ENCODE assay signal across 8 cellular contexts in the genomic region with DNA sequence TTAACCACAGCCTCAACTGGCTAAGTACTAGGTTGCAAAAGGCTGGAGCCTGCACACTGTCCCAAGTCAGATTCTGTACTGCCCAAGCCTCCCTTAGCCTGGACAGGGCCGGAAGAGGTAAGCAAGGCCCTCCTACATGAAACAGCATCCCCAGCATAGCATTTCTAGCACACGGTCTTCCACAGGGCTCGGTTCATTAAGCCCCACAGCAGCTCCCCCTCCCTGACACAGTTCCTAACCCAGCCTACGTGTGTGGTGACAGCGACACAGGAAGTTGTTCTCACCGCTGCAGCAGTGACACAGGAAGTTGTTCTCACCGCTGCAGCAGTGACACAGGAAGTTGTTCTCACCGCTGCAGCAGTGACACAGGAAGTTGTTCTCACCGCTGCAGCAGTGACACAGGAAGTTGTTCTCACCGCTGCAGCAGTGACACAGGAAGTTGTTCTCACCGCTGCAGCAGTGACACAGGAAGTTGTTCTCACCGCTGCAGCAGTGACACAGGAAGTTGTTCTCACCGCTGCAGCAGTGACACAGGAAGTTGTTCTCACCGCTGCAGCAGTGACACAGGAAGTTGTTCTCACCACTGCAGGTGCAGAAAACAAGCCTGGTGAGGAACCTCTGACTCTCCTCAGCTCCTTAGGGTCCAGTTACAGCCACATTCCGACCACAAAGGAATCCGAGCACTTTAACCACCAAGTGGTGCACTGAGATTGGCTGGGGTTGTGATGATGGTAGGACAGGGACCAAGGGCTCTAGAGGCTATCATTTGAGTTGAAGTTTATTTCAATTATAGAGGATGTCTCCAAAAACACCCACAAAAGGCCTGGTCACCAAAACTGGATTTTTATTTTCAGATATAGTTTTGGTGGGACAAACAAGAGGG. TPM values are rescaled to one million over a fixed set of nuclear protein-coding genes. Genes with fewer than 3 reads are reported as not detected.
A peak's percentile ranks its signal among the peaks of the same experiment; 100 is the strongest.
DNase-seq lines count a peak whose midpoint lies in the region; ATAC-seq and TF ChIP-seq lines count a peak whose summit lies in the region.
"Not testable (repeated sequence)": the region's sequence is repeated elsewhere in the genome, so short reads cannot be mapped to it uniquely, and the experiment has no call there.

No MANE protein-coding gene starts in this region.

- ATAC-seq in HG03095 (IDR thresholded peaks at IDR 0.05; ENCODE audit: unreplicated experiment) (peak; percentile 63), WTC11 (0 out of 2 replicates have a peak, but pooled peaks have one; percentile 26)

- H3K9me3 Mint-ChIP-seq in WTC11, result peaks cover 23% of the 10 kb centered on the region
- not testable (repeated sequence) for H3K9me3 Mint-ChIP-seq in stimulated activated naive CD8-positive, alpha-beta T cell treated with anti-CD3 and anti-CD28 coated beads, Interleukin-15, Interleukin-2, amounts not matched to agents 100 ng/mL and 50 ng/mL, for 24 hours

- not testable (repeated sequence) for TF ChIP-seq CTCF in GM12865 (IDR thresholded peaks at IDR 0.05; ENCODE audit: insufficient read depth, low read depth, low read length, missing control alignments); WTC11 (IDR thresholded peaks at IDR 0.05)

- peaks cover 60% of the 10 kb centered on the region for H3K27me3 Mint-ChIP-seq in WTC11 (ENCODE audit: low read depth)
- H3K27me3 Mint-ChIP-seq in stimulated activated naive CD8-positive, alpha-beta T cell treated with anti-CD3 and anti-CD28 coated beads, Interleukin-15, Interleukin-2, amounts not matched to agents 100 ng/mL and 50 ng/mL, for 24 hours, result peaks cover 11% of the 10 kb centered on the region

- not testable (repeated sequence) for H3K27ac Mint-ChIP-seq in WTC11
- H3K27ac Mint-ChIP-seq in stimulated activated naive CD8-positive, alpha-beta T cell treated with anti-CD3 and anti-CD28 coated beads, Interleukin-15, Interleukin-2, amounts not matched to agents 100 ng/mL and 50 ng/mL, for 24 hours, result peak overlapping the region; percentile 91

- POLR2A ChIA-PET in WTC11 (lab: Charles Lee), result not testable (repeated sequence)

- H3K36me3 Mint-ChIP-seq in WTC11; stimulated activated naive CD8-positive, alpha-beta T cell treated with anti-CD3 and anti-CD28 coated beads, Interleukin-15, Interleukin-2, amounts not matched to agents 100 ng/mL and 50 ng/mL, for 24 hours (ENCODE audit: low read depth): not testable (repeated sequence)

- peak overlapping the region; percentile 24; the same call in 1 of the 2 replicates for H3K4me3 ChIP-seq in GM12865 (ENCODE audit: low read depth, low read length)

- not testable (repeated sequence) for H3K4me3 Mint-ChIP-seq in WTC11
- H3K4me3 Mint-ChIP-seq in stimulated activated naive CD8-positive, alpha-beta T cell treated with anti-CD3 and anti-CD28 coated beads, Interleukin-15, Interleukin-2, amounts not matched to agents 100 ng/mL and 50 ng/mL, for 24 hours, result peak overlapping the region; percentile 75

- TF ChIP-seq POLR2A in erythroblast (IDR thresholded peaks at IDR 0.05; ENCODE audit: low read length), result not testable (repeated sequence)

- CTCF ChIA-PET in WTC11 (lab: Charles Lee), result not testable (repeated sequence)

- H3K4me1 Mint-ChIP-seq in WTC11, result not testable (repeated sequence)
- peaks cover 11% of the 10 kb centered on the region for H3K4me1 Mint-ChIP-seq in stimulated activated naive CD8-positive, alpha-beta T cell treated with anti-CD3 and anti-CD28 coated beads, Interleukin-15, Interleukin-2, amounts not matched to agents 100 ng/mL and 50 ng/mL, for 24 hours (ENCODE audit: low read depth)

- DNase-seq in GM12865 (ENCODE audit: low read depth), result peak; percentile 37
- peak; percentile 0 for DNase-seq in NCI-H2227 (lab: John Stamatoyannopoulos, UW; ENCODE audit: unreplicated experiment)
- DNase-seq in WTC11 (ENCODE audit: low spot score), result not testable (repeated sequence)
- peak; percentile 53 to 62 for DNase-seq in activated T-cell treated with anti-CD3 and anti-CD28 coated beads, Interleukin-2, amount 50 U/mL, for 48 hours
- peak; percentile 12 to 31 for DNase-seq in erythroblast (lab: John Stamatoyannopoulos, UW)
- DNase-seq in stimulated activated CD4-positive, alpha-beta T cell treated with anti-CD3 and anti-CD28 coated beads, Interleukin-15, amount 100 ng/mL, for 24 hours, result peak; percentile 65

TF ChIP-seq in WTC11, 78 proteins besides CTCF, POLR2A, EP300 and RAD21:
- TF ChIP-seq NR2C2 (CRISPR knock-in tag; IDR thresholded peaks at IDR 0.05), result peak; percentile 92
- TF ChIP-seq FOXK1 (CRISPR knock-in tag; IDR thresholded peaks at IDR 0.05), result peak; percentile 57; the same call in 1 of the 2 replicates

RNA-seq across cellular contexts. Expression of a gene that starts 39.1 kb away (rescaled TPM):
- total RNA-seq in WTC11 (2021), result 144 to 170 TPM (median 151 TPM) in 3 replicates

RNA-seq across cellular contexts. Expression of a gene that starts 56.9 kb away (rescaled TPM):
- 38.2 to 43.8 TPM (median 39.3 TPM) in 3 replicates for total RNA-seq in WTC11 (2021)
